In the genomic region with DNA sequence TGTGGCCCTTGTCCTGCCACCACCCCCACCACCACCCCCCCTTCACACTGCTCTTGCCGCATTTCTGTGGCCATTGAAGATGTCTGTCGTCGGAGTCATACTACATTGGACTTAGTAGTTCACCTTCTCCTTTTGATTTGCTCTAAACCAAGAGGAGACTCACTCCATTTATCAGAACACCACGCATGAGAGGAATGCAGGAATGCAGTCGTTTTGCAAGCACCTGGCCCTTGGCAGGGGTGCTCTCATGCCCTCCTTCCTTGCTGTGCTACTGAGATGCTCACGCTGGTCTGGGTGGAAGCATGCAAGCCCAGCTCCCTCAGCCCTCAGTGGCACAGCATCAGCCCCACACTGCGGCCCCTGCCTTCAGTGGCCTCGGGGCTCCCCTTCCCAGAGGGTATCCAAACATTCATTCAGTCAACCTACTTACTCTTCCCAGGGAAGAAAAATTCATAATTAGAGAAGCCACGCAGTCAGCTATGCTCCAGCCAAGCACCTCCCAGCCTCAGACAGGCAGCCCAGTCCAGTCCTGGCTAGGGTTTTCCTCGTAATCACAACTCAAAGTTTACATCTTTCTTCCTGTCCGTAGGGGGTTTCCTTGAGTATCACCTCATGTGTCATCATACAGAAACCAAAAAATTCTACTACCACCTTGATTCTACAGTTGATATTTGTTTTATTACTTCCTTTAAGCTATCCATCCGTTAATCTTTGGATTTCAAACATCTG, we compare ENCODE assay signal across 17 cellular contexts.
DNase-seq lines count a peak whose midpoint lies in the region; ATAC-seq and TF ChIP-seq lines count a peak whose summit lies in the region.
"Had no signal": no experiment of that assay in that cellular context is flagged by ENCODE, and none has a peak within 500 bp of the region (broad histone marks: within the 10 kb centered on the region; RNA-seq: fewer than 3 reads in every experiment).

No MANE protein-coding gene starts in this region.

- H3K79me2 ChIP-seq in GM23338 (replicated peaks; ENCODE audit: insufficient read depth) (no peaks in the 10 kb centered on the region), OCI-LY7 (ENCODE audit: insufficient read depth, low read depth, low read length) (no peaks in the 10 kb centered on the region), H9 (ENCODE audit: insufficient read depth, low read length) (no peaks in the 10 kb centered on the region)

- no peak overlapping the region; the same call in 1 of the 2 replicates for H3K14ac ChIP-seq in H9 (ENCODE audit: insufficient read depth, low read length)

- no peaks in the 10 kb centered on the region for H3K36me3 Mint-ChIP-seq in GM23338 (ENCODE audit: low read depth)
- H3K36me3 Mint-ChIP-seq in brain, result peaks cover 4% of the 10 kb centered on the region
- no peaks in the 10 kb centered on the region; a peak in 2 of 7 replicates for H3K36me3 Mint-ChIP-seq in H9 (ENCODE audit: insufficient read depth in 1 of 3, low read depth in 3 of 3)

- DNase-seq in GM23338 (ENCODE audit: low spot score), result peak; percentile 37
- peak; percentile 93 for DNase-seq in kidney tubule cell (ENCODE audit: low spot score)
- peak; percentile 28 for DNase-seq in renal cortical epithelial cell (ENCODE audit: low read depth)
- no peak for DNase-seq in ureter (ENCODE audit: low spot score)
- no peak for DNase-seq in T-helper 1 cell
- no peak for DNase-seq in OCI-LY7 (ENCODE audit: low spot score)
- no peak for DNase-seq in H9
- DNase-seq: C1 segment of cervical spinal cord; DMS 273 treated with DMSO at 0.1 percent for 48 hours; NCI-H1092; NCI-H345; NCI-H526 treated with DMSO at 0.1 percent for 48 hours; NK-92 treated with Interleukin-12 subunit alpha and Interleukin-12 subunit beta, amount 100 ng/mL, for 24 hours; SJCRH30 had no signal

- no peak overlapping the region for H3K56ac ChIP-seq in H9 (ENCODE audit: insufficient read length, low read depth, low read length)

- no peak overlapping the region for H4K8ac ChIP-seq in H9 (replicated peaks; ENCODE audit: insufficient read length, low read depth, low read length)

- H2AFZ ChIP-seq in GM23338, result peak overlapping the region; percentile 24; the same call in 1 of the 2 replicates
- H2AFZ ChIP-seq in OCI-LY7 (ENCODE audit: low read length), result no peak overlapping the region
- no peak overlapping the region for H2AFZ ChIP-seq in H9 (ENCODE audit: low read length)

- no peak overlapping the region for H3K4ac ChIP-seq in H9 (ENCODE audit: low read depth, low read length)

- H3K4me1 Mint-ChIP-seq in GM23338 (peaks cover 26% of the 10 kb centered on the region), brain (peaks cover 38% of the 10 kb centered on the region), H9 (peaks cover 20 to 22% of the 10 kb centered on the region in 2 experiments)

- H3K27me3 Mint-ChIP-seq in GM23338 (ENCODE audit: insufficient read depth, low read depth, poor library complexity) (peaks cover 5% of the 10 kb centered on the region), brain (no peaks in the 10 kb centered on the region), H9 (ENCODE audit: low read depth) (0 out of 2 replicates have a peak, but pooled peaks cover 4% of the 10 kb centered on the region)

- peak; percentile 81 for ATAC-seq in GM23338

- no peak overlapping the region for H3K23ac ChIP-seq in H9 (ENCODE audit: insufficient read length, low read depth, low read length)

- no peaks in the 10 kb centered on the region for H3K79me1 ChIP-seq in H9 (ENCODE audit: insufficient read depth, low read depth, low read length, poor library complexity, severe bottlenecking)

- H4K5ac ChIP-seq in H9 (ENCODE audit: insufficient read length, low read depth, low read length), result no peak overlapping the region

- H3K23me2 ChIP-seq in H9 (ENCODE audit: insufficient read length, low read depth, low read length, poor library complexity, severe bottlenecking), result no peaks in the 10 kb centered on the region

- H3K9ac ChIP-seq in H9 (ENCODE audit: extremely low read depth, insufficient read length, low read length), result no peak overlapping the region
- H3K9ac ChIP-seq: KMS-11 had no signal

- H3K36me3 ChIP-seq in GM23338 (ENCODE audit: insufficient read depth), result no peaks in the 10 kb centered on the region
- no peaks in the 10 kb centered on the region for H3K36me3 ChIP-seq in OCI-LY7 (ENCODE audit: insufficient read depth, low read length)
- H3K36me3 ChIP-seq: SJCRH30 had no signal

- H4K20me1 ChIP-seq in GM23338 (replicated peaks; ENCODE audit: insufficient read depth), result no peaks in the 10 kb centered on the region
- no peaks in the 10 kb centered on the region for H4K20me1 ChIP-seq in OCI-LY7 (ENCODE audit: insufficient read depth, low read length)
- H4K20me1 ChIP-seq in H9 (ENCODE audit: control insufficient read depth, insufficient read depth, insufficient read length), result no peaks in the 10 kb centered on the region

- H3K9me2 ChIP-seq in GM23338 (ENCODE audit: insufficient read depth) (peaks cover 8% of the 10 kb centered on the region), OCI-LY7 (ENCODE audit: insufficient read depth, low read length) (no peaks in the 10 kb centered on the region)

- BruUV-seq in OCI-LY7 (replicated peaks; lab: Mats Ljungman, UMichigan), result no TSS peak

- no peak overlapping the region for H2BK15ac ChIP-seq in H9 (ENCODE audit: low read depth, low read length)

- WGBS in H9 (ENCODE audit: extremely low coverage, insufficient read length, low lambda C conversion rate), result no CpG with 5 or more reads among the region's 12 CpGs

- no peak overlapping the region for H3K27ac ChIP-seq in GM23338 (ENCODE audit: low read depth)
- H3K27ac ChIP-seq in OCI-LY7 (ENCODE audit: low read depth, low read length, poor library complexity, severe bottlenecking), result no peak overlapping the region
- no peak overlapping the region for H3K27ac ChIP-seq in H9 (ENCODE audit: insufficient read length, low read depth, low read length)
- H3K27ac ChIP-seq: KMS-11, RWPE1, SJCRH30 had no signal

- H3K4me3 Mint-ChIP-seq in GM23338 (no peak overlapping the region), brain (peak overlapping the region in 2 of 5 experiments; percentile 12 to 75), H9 (no peak overlapping the region; a peak in 1 of 5 replicates)

- no peak overlapping the region for H2BK20ac ChIP-seq in H9 (ENCODE audit: low read depth, low read length, poor library complexity, severe bottlenecking)

- H3K27ac Mint-ChIP-seq in GM23338, result no peak overlapping the region
- H3K27ac Mint-ChIP-seq in brain, result peak overlapping the region in 4 of 5 experiments; percentile 9 to 74 (median 28)
- peak overlapping the region in 1 of 3 experiments; percentile 86; a peak in 4 of 7 replicates for H3K27ac Mint-ChIP-seq in H9

- no peaks in the 10 kb centered on the region for H3F3A ChIP-seq in GM23338 (replicated peaks; ENCODE audit: low read depth)

- POLR2A ChIA-PET in OCI-LY7 (lab: Charles Lee), result no interaction called here

- no peak overlapping the region for H2AK5ac ChIP-seq in H9 (ENCODE audit: insufficient read length, low read length)

- H2BK5ac ChIP-seq in H9 (ENCODE audit: insufficient read length, low read length), result no peak overlapping the region

- no peak for TF ChIP-seq CTCF in GM23338 (conservative IDR thresholded peaks at IDR 0.05; ENCODE audit: low read depth in 2 of 2)
- TF ChIP-seq CTCF in brain (conservative IDR thresholded peaks at IDR 0.05), result no peak
- TF ChIP-seq CTCF in OCI-LY7 (conservative IDR thresholded peaks at IDR 0.05; ENCODE audit: low read length), result no peak
- no peak for TF ChIP-seq CTCF in H9 (conservative IDR thresholded peaks at IDR 0.05)

- H3K27me3 ChIP-seq in GM23338 (ENCODE audit: insufficient read depth), result no peaks in the 10 kb centered on the region
- H3K27me3 ChIP-seq in H9 (ENCODE audit: insufficient read depth, low read length), result no peaks in the 10 kb centered on the region
- H3K27me3 ChIP-seq: SJCRH30 had no signal

- intact Hi-C loops in OCI-LY7 (cut with micrococcal nuclease; ENCODE audit: unreplicated experiment), result no loop called here

- H3K4me3 ChIP-seq in GM23338 (no peak overlapping the region), OCI-LY7 (ENCODE audit: low read depth, low read length, poor library complexity, severe bottlenecking) (no peak overlapping the region)
- H3K4me3 ChIP-seq: SJCRH30 had no signal

- no peak overlapping the region for H4K91ac ChIP-seq in H9 (ENCODE audit: insufficient read length, low read depth, low read length)

- no peaks in the 10 kb centered on the region for H3K9me3 ChIP-seq in OCI-LY7 (ENCODE audit: low read length)
- H3K9me3 ChIP-seq in H9 (ENCODE audit: control insufficient read depth, low read depth, low read length), result no peaks in the 10 kb centered on the region
- H3K9me3 ChIP-seq: SJCRH30 had no signal

- H2BK12ac ChIP-seq in H9 (ENCODE audit: insufficient read length, low read depth, low read length), result no peak overlapping the region

- H3K18ac ChIP-seq in H9 (ENCODE audit: insufficient read length, low read depth, low read length), result no peak overlapping the region

- no peak overlapping the region for H2BK120ac ChIP-seq in H9 (ENCODE audit: low read depth, low read length, poor library complexity, severe bottlenecking)

- no peak overlapping the region for H3K4me2 ChIP-seq in GM23338
- H3K4me2 ChIP-seq in OCI-LY7 (ENCODE audit: low read length), result no peak overlapping the region
- H3K4me2 ChIP-seq in H9 (ENCODE audit: insufficient read depth, insufficient read length, low read length), result no peak overlapping the region
- H3K4me2 ChIP-seq: KMS-11 had no signal

- H3K9me3 Mint-ChIP-seq in GM23338 (peaks cover 3% of the 10 kb centered on the region; the same call in 2 of the 3 replicates), brain (peaks cover 0 to 6% (median 4%) of the 10 kb centered on the region in 5 experiments), H9 (peaks cover 0 to 2% of the 10 kb centered on the region in 2 experiments; a peak in 1 of 5 replicates)

- H3K4me1 ChIP-seq in GM23338 (ENCODE audit: insufficient read depth) (peaks cover 8% of the 10 kb centered on the region), OCI-LY7 (ENCODE audit: insufficient read depth, low read length, poor library complexity, severe bottlenecking) (no peaks in the 10 kb centered on the region), H9 (ENCODE audit: insufficient read depth, low read length) (peaks cover 2% of the 10 kb centered on the region; the same call in 1 of the 2 replicates)
- H3K4me1 ChIP-seq: SJCRH30 had no signal

- CTCF ChIA-PET in OCI-LY7 (lab: Charles Lee; ENCODE audit: unreplicated experiment), result no interaction called here

- no peak overlapping the region for H3T11ph ChIP-seq in H9 (ENCODE audit: low read length)

TF ChIP-seq in GM23338, 12 proteins besides CTCF, POLR2A, EP300 and RAD21 (continues in another document):
- TF ChIP-seq, protein P1, sequence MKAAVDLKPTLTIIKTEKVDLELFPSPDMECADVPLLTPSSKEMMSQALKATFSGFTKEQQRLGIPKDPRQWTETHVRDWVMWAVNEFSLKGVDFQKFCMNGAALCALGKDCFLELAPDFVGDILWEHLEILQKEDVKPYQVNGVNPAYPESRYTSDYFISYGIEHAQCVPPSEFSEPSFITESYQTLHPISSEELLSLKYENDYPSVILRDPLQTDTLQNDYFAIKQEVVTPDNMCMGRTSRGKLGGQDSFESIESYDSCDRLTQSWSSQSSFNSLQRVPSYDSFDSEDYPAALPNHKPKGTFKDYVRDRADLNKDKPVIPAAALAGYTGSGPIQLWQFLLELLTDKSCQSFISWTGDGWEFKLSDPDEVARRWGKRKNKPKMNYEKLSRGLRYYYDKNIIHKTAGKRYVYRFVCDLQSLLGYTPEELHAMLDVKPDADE (IDR thresholded peaks at IDR 0.05), result no peak

Comparison
In these comparisons a context has a peak if more than half of its experiments do, and no peak if none do; other contexts are left out.
1. DNase-seq: peak in GM23338 (single experiment), kidney tubule cell (single experiment) and renal cortical epithelial cell (single experiment); none in ureter (single experiment), T-helper 1 cell (0 of 5), OCI-LY7 (single experiment) and H9 (single experiment).